ENCODE assay signal across 18 cellular contexts in the genomic region with DNA sequence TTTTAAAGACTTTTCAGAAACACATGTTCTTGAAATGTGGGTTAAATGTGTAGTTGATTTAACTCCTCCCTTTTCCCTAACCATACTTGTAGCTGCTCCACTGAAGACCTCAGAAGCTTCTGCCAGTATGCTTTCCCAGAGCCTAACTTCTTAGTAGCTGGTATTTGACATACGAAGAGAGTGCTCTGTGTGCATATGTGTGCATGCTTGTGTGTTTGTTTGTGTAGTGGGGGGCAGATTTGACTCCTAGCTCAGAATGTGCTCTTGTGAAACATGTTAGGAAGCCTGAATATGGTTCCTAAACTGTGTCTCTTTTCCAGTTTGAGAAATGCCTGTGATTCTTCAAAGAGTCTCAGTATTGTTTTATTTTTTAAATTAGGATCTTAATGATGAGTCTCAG. TPM values are rescaled to one million over a fixed set of nuclear protein-coding genes. Genes with fewer than 3 reads are reported as not detected.
DNase-seq lines count a peak whose midpoint lies in the region; ATAC-seq and TF ChIP-seq lines count a peak whose summit lies in the region.
"Had no signal": no experiment of that assay in that cellular context is flagged by ENCODE, and none has a peak within 500 bp of the region (broad histone marks: within the 10 kb centered on the region; RNA-seq: fewer than 3 reads in every experiment).

No MANE protein-coding gene starts in this region.

- H3K9ac ChIP-seq in liver (ENCODE audit: low read depth in 1 of 2, low read length in 2 of 2) = no peak overlapping the region

- H3K27ac Mint-ChIP-seq in stimulated activated naive CD8-positive, alpha-beta T cell treated with anti-CD3 and anti-CD28 coated beads, Interleukin-15, Interleukin-2, amounts not matched to agents 100 ng/mL and 50 ng/mL, for 24 hours = peak overlapping the region; percentile 45
- peak overlapping the region; percentile 76 for H3K27ac Mint-ChIP-seq in activated naive CD8-positive, alpha-beta T cell treated with anti-CD3 and anti-CD28 coated beads, Interleukin-2, amount 50 U/mL, for 24 hours
- H3K27ac Mint-ChIP-seq: activated naive CD8-positive, alpha-beta T cell had no signal

- H3K4me3 ChIP-seq in liver (ENCODE audit: low read depth in 1 of 3, low read length in 3 of 3) (no peak overlapping the region), tibial artery (no peak overlapping the region)
- H3K4me3 ChIP-seq: lower lobe of right lung had no signal

- H3K9me3 ChIP-seq in liver (ENCODE audit: control insufficient read depth in 4 of 4, low read length in 3 of 4) (no peaks in the 10 kb centered on the region), tibial artery (no peaks in the 10 kb centered on the region)
- H3K9me3 ChIP-seq: lower lobe of right lung had no signal

- no peak for DNase-seq in stimulated activated naive CD8-positive, alpha-beta T cell treated with anti-CD3 and anti-CD28 coated beads, Interleukin-15, Interleukin-2, amounts not matched to agents 100 U/mL and 50 U/mL, for 24 hours
- DNase-seq in activated naive CD8-positive, alpha-beta T cell treated with anti-CD3 and anti-CD28 coated beads, Interleukin-2, amount 50 U/mL, for 24 hours = no peak
- DNase-seq in tibial artery (no peak), left cardiac atrium (no peak), iPS-NIHi11 (ENCODE audit: low spot score) (no peak)
- DNase-seq: ACHN; effector CD8-positive, alpha-beta T cell; foreskin melanocyte; lower lobe of right lung; NCI-H146; NCI-H2227 treated with DMSO at 0.1 percent for 48 hours; retina; T1000 had no signal

- H3K36me3 ChIP-seq in liver (ENCODE audit: control insufficient read depth in 4 of 4, insufficient read depth in 3 of 4, low read depth in 1 of 4, low read length in 3 of 4) = no peaks in the 10 kb centered on the region
- no peaks in the 10 kb centered on the region for H3K36me3 ChIP-seq in tibial artery
- H3K36me3 ChIP-seq: lower lobe of right lung had no signal

- H3K27me3 ChIP-seq in liver (ENCODE audit: control insufficient read depth in 4 of 4, insufficient read depth in 4 of 4, low read length in 3 of 4) (no peaks in the 10 kb centered on the region), tibial artery (no peaks in the 10 kb centered on the region)

- H3K36me3 Mint-ChIP-seq in stimulated activated naive CD8-positive, alpha-beta T cell treated with anti-CD3 and anti-CD28 coated beads, Interleukin-15, Interleukin-2, amounts not matched to agents 100 ng/mL and 50 ng/mL, for 24 hours (ENCODE audit: low read depth) = peaks cover 35% of the 10 kb centered on the region
- peaks cover 26% of the 10 kb centered on the region for H3K36me3 Mint-ChIP-seq in activated naive CD8-positive, alpha-beta T cell treated with anti-CD3 and anti-CD28 coated beads, Interleukin-2, amount 50 U/mL, for 24 hours (ENCODE audit: low read depth)

- peak overlapping the region; percentile 23 to 45 for H3K27ac ChIP-seq in liver (ENCODE audit: low read depth in 1 of 2, low read length in 2 of 2)
- H3K27ac ChIP-seq in tibial artery = peak overlapping the region; percentile 8
- H3K27ac ChIP-seq: lower lobe of right lung had no signal

- peak; percentile 10 to 51 for TF ChIP-seq RAD21 in liver (IDR thresholded peaks at IDR 0.05)

- H3K4me1 ChIP-seq in liver (ENCODE audit: control insufficient read depth in 4 of 4, insufficient read depth in 4 of 4, low read length in 3 of 4) (peaks cover 2 to 33% (median 13%) of the 10 kb centered on the region in 4 donors), tibial artery (peaks cover 0 to 79% (median 21%) of the 10 kb centered on the region in 4 donors)

- peaks cover 96% of the 10 kb centered on the region for H3K4me1 Mint-ChIP-seq in stimulated activated naive CD8-positive, alpha-beta T cell treated with anti-CD3 and anti-CD28 coated beads, Interleukin-15, Interleukin-2, amounts not matched to agents 100 ng/mL and 50 ng/mL, for 24 hours (ENCODE audit: low read depth)
- peaks cover 91% of the 10 kb centered on the region for H3K4me1 Mint-ChIP-seq in activated naive CD8-positive, alpha-beta T cell treated with anti-CD3 and anti-CD28 coated beads, Interleukin-2, amount 50 U/mL, for 24 hours

- peak overlapping the region; percentile 47 for H3K4me3 Mint-ChIP-seq in stimulated activated naive CD8-positive, alpha-beta T cell treated with anti-CD3 and anti-CD28 coated beads, Interleukin-15, Interleukin-2, amounts not matched to agents 100 ng/mL and 50 ng/mL, for 24 hours
- H3K4me3 Mint-ChIP-seq in activated naive CD8-positive, alpha-beta T cell treated with anti-CD3 and anti-CD28 coated beads, Interleukin-2, amount 50 U/mL, for 24 hours = no peak overlapping the region
- H3K4me3 Mint-ChIP-seq: activated naive CD8-positive, alpha-beta T cell had no signal

- intact Hi-C loops in tibial artery (cut with DNase I; ENCODE audit: low total_unique reads) (no loop called here), left cardiac atrium (cut with DNase I) (loop anchor here in 1 of 2 donors (10.0 kb wide), 2 partner anchors 193 to 427 kb away; no protein-coding TSS in a partner anchor)

- TF ChIP-seq CTCF in liver (IDR thresholded peaks at IDR 0.05; ENCODE audit: low read depth, low read length, missing input control) (no peak), tibial artery (IDR thresholded peaks at IDR 0.05) (no peak)

- 40% methylated on average over 1 of the region's 1 CpG for WGBS in liver

- ATAC-seq in stimulated activated naive CD8-positive, alpha-beta T cell treated with anti-CD3 and anti-CD28 coated beads, Interleukin-15, Interleukin-2, amounts not matched to agents 100 U/mL and 50 U/mL, for 24 hours = no peak
- ATAC-seq in activated naive CD8-positive, alpha-beta T cell treated with anti-CD3 and anti-CD28 coated beads, Interleukin-2, amount 50 U/mL, for 24 hours = no peak
- ATAC-seq in left cardiac atrium (no peak), HG03442 (IDR thresholded peaks at IDR 0.05; ENCODE audit: unreplicated experiment) (no peak)
- ATAC-seq: lower lobe of right lung, Right ventricle myocardium inferior had no signal

- no peaks in the 10 kb centered on the region for H3K27me3 Mint-ChIP-seq in stimulated activated naive CD8-positive, alpha-beta T cell treated with anti-CD3 and anti-CD28 coated beads, Interleukin-15, Interleukin-2, amounts not matched to agents 100 ng/mL and 50 ng/mL, for 24 hours
- H3K27me3 Mint-ChIP-seq in activated naive CD8-positive, alpha-beta T cell treated with anti-CD3 and anti-CD28 coated beads, Interleukin-2, amount 50 U/mL, for 24 hours = no peaks in the 10 kb centered on the region
- H3K27me3 Mint-ChIP-seq: activated naive CD8-positive, alpha-beta T cell had no signal

- H3K9me3 Mint-ChIP-seq in stimulated activated naive CD8-positive, alpha-beta T cell treated with anti-CD3 and anti-CD28 coated beads, Interleukin-15, Interleukin-2, amounts not matched to agents 100 ng/mL and 50 ng/mL, for 24 hours = no peaks in the 10 kb centered on the region
- H3K9me3 Mint-ChIP-seq in activated naive CD8-positive, alpha-beta T cell treated with anti-CD3 and anti-CD28 coated beads, Interleukin-2, amount 50 U/mL, for 24 hours = no peaks in the 10 kb centered on the region

TF ChIP-seq in liver, 16 proteins besides CTCF, POLR2A, EP300 and RAD21:
- TF ChIP-seq RXRA (IDR thresholded peaks at IDR 0.05) (no peak), HNF4A (conservative IDR thresholded peaks at IDR 0.05) (peak; percentile 16 to 40), HNF4G (IDR thresholded peaks at IDR 0.05) (no peak), ZBTB33 (IDR thresholded peaks at IDR 0.05) (no peak), SP1 (IDR thresholded peaks at IDR 0.05) (peak; percentile 63)
- TF ChIP-seq, protein P1, sequence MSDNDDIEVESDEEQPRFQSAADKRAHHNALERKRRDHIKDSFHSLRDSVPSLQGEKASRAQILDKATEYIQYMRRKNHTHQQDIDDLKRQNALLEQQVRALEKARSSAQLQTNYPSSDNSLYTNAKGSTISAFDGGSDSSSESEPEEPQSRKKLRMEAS (IDR thresholded peaks at IDR 0.05) = peak; percentile 29

RNA-seq across cellular contexts. Expression of gene SIPA1L1, which starts 7.4 kb away (rescaled TPM):
- total RNA-seq in liver = 10 to 100 TPM; 11.1 to 30.2 TPM
- polyA plus RNA-seq in liver = 10 to 100 TPM; 12.3 to 18.0 TPM
- total RNA-seq in left cardiac atrium = 10 to 100 TPM in 1 of 2 donors, 1 to 10 TPM in 1; 6.7 to 12.5 TPM
